8 cellular contexts compared by ENCODE assay signal in genomic region chr2:63326473-63326872, GRCh38.
"Had no signal": no experiment of that assay in that cellular context is flagged by ENCODE, and none has a peak within 500 bp of the region (broad histone marks: within the 10 kb centered on the region; RNA-seq: fewer than 3 reads in every experiment).

No MANE protein-coding gene starts in this region.

- H2AFZ ChIP-seq: GM23338 had no signal

- H3K4me2 ChIP-seq: GM23338 had no signal

- DNase-seq: H7, HFFc6, IMR-90, KBM-7 had no signal

- ATAC-seq: GM23338, HCT116 had no signal

- H3K27ac Mint-ChIP-seq: GM23338, HFFc6 had no signal

- H3K4me3 ChIP-seq: GM23338, HAP-1 had no signal

- H3K4me1 ChIP-seq: HAP-1 had no signal

- H3K9me3 Mint-ChIP-seq: HFFc6 had no signal

- H3K36me3 ChIP-seq: HAP-1 had no signal

- H3K4me3 Mint-ChIP-seq: GM23338, HFFc6 had no signal

- H3K9me3 ChIP-seq: HAP-1 had no signal

- H3K27ac ChIP-seq: HL-60 had no signal
